ENCODE assay signal across 16 cellular contexts in genomic region chr7:38410056-38410455, GRCh38.
DNase-seq lines count a peak whose midpoint lies in the region; ATAC-seq and TF ChIP-seq lines count a peak whose summit lies in the region.
"Had no signal": no experiment of that assay in that cellular context is flagged by ENCODE, and none has a peak within 500 bp of the region (broad histone marks: within the 10 kb centered on the region; RNA-seq: fewer than 3 reads in every experiment).

No MANE protein-coding gene starts in this region.

- POLR2A ChIA-PET in CD4-positive, alpha-beta T cell (lab: Charles Lee): no interaction called here

- H3K27ac ChIP-seq in CD4-positive, alpha-beta T cell (ENCODE audit: low read depth, low read length): no peak overlapping the region
- H3K27ac ChIP-seq: BLaER1 had no signal

- H3K27me3 ChIP-seq in CD4-positive, alpha-beta T cell (ENCODE audit: control insufficient read depth, insufficient read depth, low read length): no peaks in the 10 kb centered on the region
- H3K27me3 ChIP-seq: BLaER1 had no signal

- no peaks in the 10 kb centered on the region for H3K9me3 Mint-ChIP-seq in CD4-positive, alpha-beta T cell

- H3K36me3 Mint-ChIP-seq in CD4-positive, alpha-beta T cell (ENCODE audit: low read depth): no peaks in the 10 kb centered on the region

- CTCF ChIA-PET in CD4-positive, alpha-beta T cell (lab: Charles Lee): interaction anchor here (2.1 kb wide), 1 partner anchor 11 kb away, joined by 6 read pairs; no protein-coding TSS in a partner anchor

- intact Hi-C loops in CD4-positive, alpha-beta T cell (cut with DNase I, micrococcal nuclease): no loop called here

- no peak for ATAC-seq in CD4-positive, alpha-beta T cell (ENCODE audit: poor library complexity)

- H3K4me3 Mint-ChIP-seq in CD4-positive, alpha-beta T cell: no peak overlapping the region
- H3K4me3 Mint-ChIP-seq: CD8-positive, alpha-beta memory T cell; T-helper 1 cell treated with Interleukin-12 subunit alpha and Interleukin-12 subunit beta and Interleukin-4 antibody, amounts not matched to agents 30 μg/mL and 1 μg/mL, for 36 hours had no signal

- no peak overlapping the region for H3K27ac Mint-ChIP-seq in CD4-positive, alpha-beta T cell
- H3K27ac Mint-ChIP-seq: CD8-positive, alpha-beta memory T cell; T-helper 1 cell treated with Interleukin-12 subunit alpha and Interleukin-12 subunit beta and Interleukin-4 antibody, amounts not matched to agents 30 μg/mL and 1 μg/mL, for 36 hours had no signal

- peaks cover 3% of the 10 kb centered on the region for H3K9me3 ChIP-seq in CD4-positive, alpha-beta T cell (ENCODE audit: control insufficient read depth, low read length)
- H3K9me3 ChIP-seq: BLaER1, HAP-1 had no signal

- DNase-seq in NCI-H2029 treated with DMSO at 0.1 percent for 48 hours (lab: John Stamatoyannopoulos, UW) (peak; percentile 52), NCI-H2029 (lab: John Stamatoyannopoulos, UW) (no peak), NCI-H1092 treated with DMSO at 0.1 percent for 48 hours (lab: John Stamatoyannopoulos, UW) (peak; percentile 58), NCI-H69 (lab: John Stamatoyannopoulos, UW) (peak; percentile 79), left kidney (ENCODE audit: low read depth, low spot score) (peak; percentile 45), DMS153 (lab: John Stamatoyannopoulos, UW) (no peak), NCI-H1417 treated with DMSO at 0.1 percent for 48 hours (lab: John Stamatoyannopoulos, UW) (no peak)
- no peak for DNase-seq in CD4-positive, alpha-beta T cell
- DNase-seq: CD8-positive, alpha-beta memory T cell; NCI-H1436; NCI-H510A; NK-92 treated with Interleukin-12 subunit alpha and Interleukin-12 subunit beta, amount 100 ng/mL, for 24 hours; SIG-M5 had no signal

- peaks cover 27% of the 10 kb centered on the region for H3K4me1 Mint-ChIP-seq in CD4-positive, alpha-beta T cell (ENCODE audit: low read depth)

- H3K27me3 Mint-ChIP-seq in CD4-positive, alpha-beta T cell: no peaks in the 10 kb centered on the region

- TF ChIP-seq CTCF in CD4-positive, alpha-beta T cell (IDR thresholded peaks at IDR 0.05): no peak

Comparison
In these comparisons a context has a peak if more than half of its experiments do, and no peak if none do; other contexts are left out.
1. DNase-seq: peak in NCI-H2029 treated with DMSO at 0.1 percent for 48 hours (single experiment), NCI-H1092 treated with DMSO at 0.1 percent for 48 hours (single experiment), NCI-H69 (single experiment) and left kidney (single experiment); none in NCI-H2029 (single experiment), DMS153 (single experiment), CD4-positive, alpha-beta T cell (0 of 10) and NCI-H1417 treated with DMSO at 0.1 percent for 48 hours (single experiment).